In the genomic region with DNA sequence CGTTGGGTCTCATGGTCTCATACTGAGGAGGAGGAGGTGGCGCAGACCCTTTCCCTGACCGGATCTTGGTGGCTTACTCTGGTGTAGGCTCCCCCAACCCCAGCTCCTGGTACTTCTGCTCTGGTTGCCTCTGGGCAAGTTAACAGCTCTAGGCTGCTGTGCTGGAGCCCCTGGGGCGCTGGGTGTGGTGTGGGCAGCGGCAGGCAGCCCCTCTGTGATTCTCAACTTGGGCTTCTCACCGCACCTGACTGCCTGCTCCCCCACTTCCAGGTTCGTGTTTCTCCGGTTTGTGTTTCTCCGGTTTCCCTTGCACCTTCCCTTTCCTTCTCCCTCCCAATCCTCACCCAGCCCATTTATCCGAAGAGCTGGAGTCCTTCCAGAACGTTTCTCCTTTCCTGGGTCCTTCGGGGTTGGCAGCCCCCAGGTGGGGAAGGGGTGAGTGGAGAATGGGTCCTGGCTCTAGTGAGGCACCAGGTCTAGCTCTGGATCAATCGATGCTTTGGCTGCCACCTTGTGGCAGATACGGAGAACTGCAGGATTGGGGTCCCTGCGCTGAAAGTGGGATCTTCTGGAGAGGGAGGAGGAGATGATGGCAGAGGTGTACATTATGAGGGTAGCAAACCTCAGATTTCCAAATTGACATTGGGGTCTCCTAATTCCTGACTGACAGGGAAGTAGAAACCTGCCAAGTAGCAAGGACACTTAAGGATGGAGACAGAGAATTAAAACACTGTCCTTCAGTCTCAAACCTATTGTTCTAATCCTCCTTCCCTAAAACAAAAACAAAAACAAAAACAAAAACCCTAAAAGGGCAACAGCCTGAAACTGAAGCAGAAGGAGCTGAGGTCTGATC, we compare ENCODE assay signal across 1 cellular context.
A peak's percentile ranks its signal among the peaks of the same experiment; 100 is the strongest.
TF ChIP-seq lines count a peak whose summit lies in the region.

No MANE protein-coding gene starts in this region.

TF ChIP-seq in HEK293, 187 proteins besides CTCF, POLR2A, EP300 and RAD21 (continued from another document and continues in another):
- TF ChIP-seq, protein P1, sequence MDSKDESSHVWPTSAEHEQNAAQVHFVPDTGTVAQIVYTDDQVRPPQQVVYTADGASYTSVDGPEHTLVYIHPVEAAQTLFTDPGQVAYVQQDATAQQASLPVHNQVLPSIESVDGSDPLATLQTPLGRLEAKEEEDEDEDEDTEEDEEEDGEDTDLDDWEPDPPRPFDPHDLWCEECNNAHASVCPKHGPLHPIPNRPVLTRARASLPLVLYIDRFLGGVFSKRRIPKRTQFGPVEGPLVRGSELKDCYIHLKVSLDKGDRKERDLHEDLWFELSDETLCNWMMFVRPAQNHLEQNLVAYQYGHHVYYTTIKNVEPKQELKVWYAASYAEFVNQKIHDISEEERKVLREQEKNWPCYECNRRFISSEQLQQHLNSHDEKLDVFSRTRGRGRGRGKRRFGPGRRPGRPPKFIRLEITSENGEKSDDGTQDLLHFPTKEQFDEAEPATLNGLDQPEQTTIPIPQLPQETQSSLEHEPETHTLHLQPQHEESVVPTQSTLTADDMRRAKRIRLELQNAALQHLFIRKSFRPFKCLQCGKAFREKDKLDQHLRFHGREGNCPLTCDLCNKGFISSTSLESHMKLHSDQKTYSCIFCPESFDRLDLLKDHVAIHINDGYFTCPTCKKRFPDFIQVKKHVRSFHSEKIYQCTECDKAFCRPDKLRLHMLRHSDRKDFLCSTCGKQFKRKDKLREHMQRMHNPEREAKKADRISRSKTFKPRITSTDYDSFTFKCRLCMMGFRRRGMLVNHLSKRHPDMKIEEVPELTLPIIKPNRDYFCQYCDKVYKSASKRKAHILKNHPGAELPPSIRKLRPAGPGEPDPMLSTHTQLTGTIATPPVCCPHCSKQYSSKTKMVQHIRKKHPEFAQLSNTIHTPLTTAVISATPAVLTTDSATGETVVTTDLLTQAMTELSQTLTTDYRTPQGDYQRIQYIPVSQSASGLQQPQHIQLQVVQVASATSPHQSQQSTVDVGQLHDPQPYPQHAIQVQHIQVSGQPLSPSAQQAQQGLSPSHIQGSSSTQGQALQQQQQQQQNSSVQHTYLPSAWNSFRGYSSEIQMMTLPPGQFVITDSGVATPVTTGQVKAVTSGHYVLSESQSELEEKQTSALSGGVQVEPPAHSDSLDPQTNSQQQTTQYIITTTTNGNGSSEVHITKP (tag by site-specific recombination; IDR thresholded peaks at IDR 0.05), result no peak
- TF ChIP-seq ZFP3 (tag by site-specific recombination; IDR thresholded peaks at IDR 0.05; ENCODE audit: low read depth), result no peak
- TF ChIP-seq, protein P2, sequence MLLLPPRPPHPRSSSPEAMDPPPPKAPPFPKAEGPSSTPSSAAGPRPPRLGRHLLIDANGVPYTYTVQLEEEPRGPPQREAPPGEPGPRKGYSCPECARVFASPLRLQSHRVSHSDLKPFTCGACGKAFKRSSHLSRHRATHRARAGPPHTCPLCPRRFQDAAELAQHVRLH (tag by site-specific recombination; IDR thresholded peaks at IDR 0.05), result no peak
- no peak for TF ChIP-seq ZNF830 (tag by site-specific recombination; IDR thresholded peaks at IDR 0.05; ENCODE audit: low read depth)
- no peak for TF ChIP-seq ZNF398 (tag by site-specific recombination; IDR thresholded peaks at IDR 0.05)
- TF ChIP-seq KLF17 (tag by site-specific recombination; IDR thresholded peaks at IDR 0.05), result no peak
- no peak for TF ChIP-seq ZNF548 (tag by site-specific recombination; IDR thresholded peaks at IDR 0.05)
- TF ChIP-seq, protein P3, sequence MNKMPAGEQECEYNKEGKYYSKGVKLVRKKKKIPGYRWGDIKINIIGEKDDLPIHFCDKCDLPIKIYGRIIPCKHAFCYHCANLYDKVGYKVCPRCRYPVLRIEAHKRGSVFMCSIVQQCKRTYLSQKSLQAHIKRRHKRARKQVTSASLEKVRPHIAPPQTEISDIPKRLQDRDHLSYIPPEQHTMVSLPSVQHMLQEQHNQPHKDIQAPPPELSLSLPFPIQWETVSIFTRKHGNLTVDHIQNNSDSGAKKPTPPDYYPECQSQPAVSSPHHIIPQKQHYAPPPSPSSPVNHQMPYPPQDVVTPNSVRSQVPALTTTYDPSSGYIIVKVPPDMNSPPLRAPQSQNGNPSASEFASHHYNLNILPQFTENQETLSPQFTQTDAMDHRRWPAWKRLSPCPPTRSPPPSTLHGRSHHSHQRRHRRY (tag by site-specific recombination; IDR thresholded peaks at IDR 0.05), result no peak
- no peak for TF ChIP-seq ZNF629 (tag by site-specific recombination; IDR thresholded peaks at IDR 0.05)
- no peak for TF ChIP-seq ZNF26 (tag by site-specific recombination; IDR thresholded peaks at IDR 0.05)
- TF ChIP-seq ZNF223 (tag by site-specific recombination; IDR thresholded peaks at IDR 0.05), result peak; percentile 40; the same call in 1 of the 2 replicates
- no peak for TF ChIP-seq ZBTB48 (tag by site-specific recombination; IDR thresholded peaks at IDR 0.05)
- TF ChIP-seq ZNF529 (tag by site-specific recombination; IDR thresholded peaks at IDR 0.05; ENCODE audit: insufficient replicate concordance), result no peak
- no peak for TF ChIP-seq ZNF157 (tag by site-specific recombination; IDR thresholded peaks at IDR 0.05)
- no peak for TF ChIP-seq ZBTB21 (tag by site-specific recombination; IDR thresholded peaks at IDR 0.05)
- no peak for TF ChIP-seq SP2 (tag by site-specific recombination; IDR thresholded peaks at IDR 0.05)
- TF ChIP-seq ZNF16 (tag by site-specific recombination; IDR thresholded peaks at IDR 0.05; ENCODE audit: low read depth), result no peak
- no peak for TF ChIP-seq ZBTB11 (tag by site-specific recombination; conservative IDR thresholded peaks at IDR 0.05; ENCODE audit: low read depth)
- no peak for TF ChIP-seq ZNF621 (tag by site-specific recombination; IDR thresholded peaks at IDR 0.05)
- TF ChIP-seq ZNF121 (tag by site-specific recombination; IDR thresholded peaks at IDR 0.05), result no peak
- TF ChIP-seq, protein P4, sequence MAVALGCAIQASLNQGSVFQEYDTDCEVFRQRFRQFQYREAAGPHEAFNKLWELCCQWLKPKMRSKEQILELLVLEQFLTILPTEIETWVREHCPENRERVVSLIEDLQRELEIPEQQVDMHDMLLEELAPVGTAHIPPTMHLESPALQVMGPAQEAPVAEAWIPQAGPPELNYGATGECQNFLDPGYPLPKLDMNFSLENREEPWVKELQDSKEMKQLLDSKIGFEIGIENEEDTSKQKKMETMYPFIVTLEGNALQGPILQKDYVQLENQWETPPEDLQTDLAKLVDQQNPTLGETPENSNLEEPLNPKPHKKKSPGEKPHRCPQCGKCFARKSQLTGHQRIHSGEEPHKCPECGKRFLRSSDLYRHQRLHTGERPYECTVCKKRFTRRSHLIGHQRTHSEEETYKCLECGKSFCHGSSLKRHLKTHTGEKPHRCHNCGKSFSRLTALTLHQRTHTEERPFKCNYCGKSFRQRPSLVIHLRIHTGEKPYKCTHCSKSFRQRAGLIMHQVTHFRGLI (tag by site-specific recombination; IDR thresholded peaks at IDR 0.05), result no peak
- TF ChIP-seq ZBTB7A (tag by site-specific recombination; IDR thresholded peaks at IDR 0.05; ENCODE audit: low read depth), result no peak
- TF ChIP-seq, protein P5, sequence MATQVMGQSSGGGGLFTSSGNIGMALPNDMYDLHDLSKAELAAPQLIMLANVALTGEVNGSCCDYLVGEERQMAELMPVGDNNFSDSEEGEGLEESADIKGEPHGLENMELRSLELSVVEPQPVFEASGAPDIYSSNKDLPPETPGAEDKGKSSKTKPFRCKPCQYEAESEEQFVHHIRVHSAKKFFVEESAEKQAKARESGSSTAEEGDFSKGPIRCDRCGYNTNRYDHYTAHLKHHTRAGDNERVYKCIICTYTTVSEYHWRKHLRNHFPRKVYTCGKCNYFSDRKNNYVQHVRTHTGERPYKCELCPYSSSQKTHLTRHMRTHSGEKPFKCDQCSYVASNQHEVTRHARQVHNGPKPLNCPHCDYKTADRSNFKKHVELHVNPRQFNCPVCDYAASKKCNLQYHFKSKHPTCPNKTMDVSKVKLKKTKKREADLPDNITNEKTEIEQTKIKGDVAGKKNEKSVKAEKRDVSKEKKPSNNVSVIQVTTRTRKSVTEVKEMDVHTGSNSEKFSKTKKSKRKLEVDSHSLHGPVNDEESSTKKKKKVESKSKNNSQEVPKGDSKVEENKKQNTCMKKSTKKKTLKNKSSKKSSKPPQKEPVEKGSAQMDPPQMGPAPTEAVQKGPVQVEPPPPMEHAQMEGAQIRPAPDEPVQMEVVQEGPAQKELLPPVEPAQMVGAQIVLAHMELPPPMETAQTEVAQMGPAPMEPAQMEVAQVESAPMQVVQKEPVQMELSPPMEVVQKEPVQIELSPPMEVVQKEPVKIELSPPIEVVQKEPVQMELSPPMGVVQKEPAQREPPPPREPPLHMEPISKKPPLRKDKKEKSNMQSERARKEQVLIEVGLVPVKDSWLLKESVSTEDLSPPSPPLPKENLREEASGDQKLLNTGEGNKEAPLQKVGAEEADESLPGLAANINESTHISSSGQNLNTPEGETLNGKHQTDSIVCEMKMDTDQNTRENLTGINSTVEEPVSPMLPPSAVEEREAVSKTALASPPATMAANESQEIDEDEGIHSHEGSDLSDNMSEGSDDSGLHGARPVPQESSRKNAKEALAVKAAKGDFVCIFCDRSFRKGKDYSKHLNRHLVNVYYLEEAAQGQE (tag by site-specific recombination; IDR thresholded peaks at IDR 0.05), result no peak
- no peak for TF ChIP-seq ZNF664 (tag by site-specific recombination; IDR thresholded peaks at IDR 0.05)
- TF ChIP-seq ZNF670 (tag by site-specific recombination; IDR thresholded peaks at IDR 0.05; ENCODE audit: low read depth), result no peak
- no peak for TF ChIP-seq ZNF560 (tag by site-specific recombination; IDR thresholded peaks at IDR 0.05; ENCODE audit: borderline replicate concordance)
- TF ChIP-seq ZNF23 (tag by site-specific recombination; IDR thresholded peaks at IDR 0.05; ENCODE audit: borderline replicate concordance), result no peak
- TF ChIP-seq REPIN1 (tag by site-specific recombination; IDR thresholded peaks at IDR 0.05; ENCODE audit: low read depth), result no peak
- TF ChIP-seq ZEB2 (tag by site-specific recombination; IDR thresholded peaks at IDR 0.05), result peak; percentile 28; the same call in 1 of the 2 replicates
- no peak for TF ChIP-seq ZNF184 (tag by site-specific recombination; IDR thresholded peaks at IDR 0.05)
- TF ChIP-seq ZNF624 (tag by site-specific recombination; IDR thresholded peaks at IDR 0.05), result no peak
- TF ChIP-seq IKZF3 (tag by site-specific recombination; IDR thresholded peaks at IDR 0.05), result peak; percentile 40; the same call in 1 of the 2 replicates
- TF ChIP-seq ZSCAN18 (tag by site-specific recombination; IDR thresholded peaks at IDR 0.05), result no peak
